Comparison of ENCODE assay signal across 8 cellular contexts in the genomic region with DNA sequence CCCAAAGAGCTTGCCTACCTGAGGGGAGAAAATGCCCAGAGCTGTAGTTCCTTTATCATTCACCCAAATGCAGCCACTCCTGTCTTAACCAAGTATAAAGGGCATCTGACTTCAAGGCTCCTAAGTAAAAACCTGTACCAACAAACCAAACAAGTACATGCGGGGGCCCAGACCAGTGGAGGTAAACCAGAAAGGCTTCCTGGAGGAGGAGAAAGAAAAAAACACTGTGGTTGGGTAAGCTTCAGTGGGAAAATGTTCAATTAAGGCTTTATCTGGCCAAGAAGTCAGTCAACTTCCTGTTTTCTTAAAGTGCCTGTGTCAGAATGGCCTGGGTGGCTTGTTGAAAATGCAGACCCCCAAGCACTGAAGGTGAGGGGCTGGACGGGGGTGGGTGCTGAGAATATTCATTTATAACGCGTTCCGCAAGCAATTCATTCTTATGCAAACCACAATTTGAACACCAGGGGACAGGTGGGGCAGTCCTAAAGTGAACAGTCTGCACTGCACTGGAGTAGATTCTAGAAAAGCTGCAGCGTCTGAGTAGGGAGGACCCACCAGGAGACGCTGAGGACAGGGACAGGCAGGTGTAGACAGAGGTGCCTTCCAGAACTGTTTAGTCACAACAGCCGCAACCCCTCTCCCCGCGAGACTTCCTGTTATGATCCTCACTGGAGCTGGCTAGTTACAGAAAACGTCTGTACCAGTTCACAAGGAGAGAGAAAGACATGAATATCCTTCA.
DNase-seq lines count a peak whose midpoint lies in the region; ATAC-seq and TF ChIP-seq lines count a peak whose summit lies in the region.
"Had no signal": no experiment of that assay in that cellular context is flagged by ENCODE, and none has a peak within 500 bp of the region (broad histone marks: within the 10 kb centered on the region; RNA-seq: fewer than 3 reads in every experiment).

No MANE protein-coding gene starts in this region.

- peak overlapping the region; percentile 73 to 74 for H3K9ac ChIP-seq in mucosa of rectum (ENCODE audit: low read depth in 1 of 2, low read length in 2 of 2)

- H3K9me3 Mint-ChIP-seq in activated CD8-positive, alpha-beta T cell treated with anti-CD3 and anti-CD28 coated beads, Interleukin-2, amount 10 ng/mL, durations not matched to agents 7 days and 5 days (ENCODE audit: insufficient read depth), result no peaks in the 10 kb centered on the region
- H3K9me3 Mint-ChIP-seq: activated B cell treated with CpG ODN at 0.5 μM for 24 hours had no signal

- peaks cover 36% of the 10 kb centered on the region for H3K4me1 Mint-ChIP-seq in activated CD8-positive, alpha-beta T cell treated with anti-CD3 and anti-CD28 coated beads, Interleukin-2, amount 10 ng/mL, durations not matched to agents 7 days and 5 days (ENCODE audit: low read depth)

- H3K27me3 Mint-ChIP-seq in activated CD8-positive, alpha-beta T cell treated with anti-CD3 and anti-CD28 coated beads, Interleukin-2, amount 10 ng/mL, durations not matched to agents 7 days and 5 days (ENCODE audit: low read depth), result peaks cover 44% of the 10 kb centered on the region

- TF ChIP-seq CTCF in NB4 (IDR thresholded peaks at IDR 0.05; ENCODE audit: low read depth, low read length) (no peak), foreskin fibroblast (IDR thresholded peaks at IDR 0.05; ENCODE audit: low read depth, low read length) (no peak)

- H3K27ac Mint-ChIP-seq in activated CD8-positive, alpha-beta T cell treated with anti-CD3 and anti-CD28 coated beads, Interleukin-2, amount 10 ng/mL, durations not matched to agents 7 days and 5 days, result peak overlapping the region; percentile 53
- H3K27ac Mint-ChIP-seq: activated B cell treated with CpG ODN at 0.5 μM for 24 hours had no signal

- H3K4me3 Mint-ChIP-seq in activated CD8-positive, alpha-beta T cell treated with anti-CD3 and anti-CD28 coated beads, Interleukin-2, amount 10 ng/mL, durations not matched to agents 7 days and 5 days, result peak overlapping the region; percentile 17
- H3K4me3 Mint-ChIP-seq: activated B cell treated with CpG ODN at 0.5 μM for 24 hours had no signal

- H3K27ac ChIP-seq in mucosa of rectum (ENCODE audit: low read depth in 2 of 2, low read length in 2 of 2), result peak overlapping the region; percentile 76 to 91

- peaks cover 0 to 6% of the 10 kb centered on the region in 2 donors for H3K36me3 ChIP-seq in mucosa of rectum (ENCODE audit: control insufficient read depth in 2 of 2, insufficient read depth in 2 of 2, low read length in 2 of 2)

- DNase-seq in Daoy (ENCODE audit: low read depth), result peak; percentile 76
- DNase-seq in NB4 (ENCODE audit: low read depth), result peak; percentile 44
- peak; percentile 33 for DNase-seq in activated CD8-positive, alpha-beta T cell treated with anti-CD3 and anti-CD28 coated beads, Interleukin-2, amount 10 ng/mL, durations not matched to agents 7 days and 5 days
- DNase-seq in foreskin fibroblast, result no peak
- DNase-seq: activated B cell treated with CpG ODN at 0.5 μM for 24 hours had no signal

- H3K4me1 ChIP-seq in mucosa of rectum (ENCODE audit: control insufficient read depth in 2 of 2, insufficient read depth in 2 of 2, low read length in 2 of 2), result peaks cover 13 to 28% of the 10 kb centered on the region in 2 donors

- CTCF ChIA-PET in activated CD8-positive, alpha-beta T cell treated with anti-CD3 and anti-CD28 coated beads, Interleukin-2, amount 10 ng/mL, durations not matched to agents 7 days and 5 days (lab: Charles Lee), result interaction anchor here (0.7 to 3.9 kb wide), 5 partner anchors 28 to 138 kb away, joined by 4 to 19 read pairs (median 4); no protein-coding TSS in a partner anchor

- H3K36me3 Mint-ChIP-seq in activated CD8-positive, alpha-beta T cell treated with anti-CD3 and anti-CD28 coated beads, Interleukin-2, amount 10 ng/mL, durations not matched to agents 7 days and 5 days (ENCODE audit: low read depth), result no peaks in the 10 kb centered on the region

- TF ChIP-seq POLR2A in NB4 (IDR thresholded peaks at IDR 0.05; ENCODE audit: extremely low read depth, insufficient read length), result no peak

- POLR2A ChIA-PET in activated CD8-positive, alpha-beta T cell treated with anti-CD3 and anti-CD28 coated beads, Interleukin-2, amount 10 ng/mL, durations not matched to agents 7 days and 5 days (lab: Charles Lee), result interaction anchor here (1.2 kb wide), 1 partner anchor 132 kb away, joined by 5 read pairs; no protein-coding TSS in a partner anchor

- no peaks in the 10 kb centered on the region for H3K27me3 ChIP-seq in mucosa of rectum (ENCODE audit: control insufficient read depth in 2 of 2, insufficient read depth in 2 of 2, low read length in 2 of 2)

- no peak for ATAC-seq in activated CD8-positive, alpha-beta T cell treated with anti-CD3 and anti-CD28 coated beads, Interleukin-2, amount 10 ng/mL, durations not matched to agents 7 days and 5 days
- ATAC-seq in HG03159 (IDR thresholded peaks at IDR 0.05; ENCODE audit: unreplicated experiment) (no peak), HG03457 (IDR thresholded peaks at IDR 0.05; ENCODE audit: unreplicated experiment) (no peak)

- no peak overlapping the region for H3K4me3 ChIP-seq in NB4 (ENCODE audit: low read depth, low read length)
- H3K4me3 ChIP-seq in mucosa of rectum (ENCODE audit: low read length in 2 of 2), result peak overlapping the region; percentile 54 to 59
- no peak overlapping the region for H3K4me3 ChIP-seq in foreskin fibroblast (ENCODE audit: low read depth in 1 of 2, low read length in 2 of 2)

- H3K9me3 ChIP-seq in mucosa of rectum (ENCODE audit: control insufficient read depth in 2 of 2, low read length in 2 of 2), result no peaks in the 10 kb centered on the region

Comparison
In these comparisons a context has a peak if more than half of its experiments do, and no peak if none do; other contexts are left out.
1. DNase-seq: peak in Daoy (single experiment), NB4 (single experiment) and activated CD8-positive, alpha-beta T cell treated with anti-CD3 and anti-CD28 coated beads, Interleukin-2, amount 10 ng/mL, durations not matched to agents 7 days and 5 days (single experiment); none in foreskin fibroblast (0 of 2).
2. H3K4me3 ChIP-seq: peak in mucosa of rectum (2 of 2); none in NB4 (single experiment) and foreskin fibroblast (0 of 2).